8 cellular contexts compared by ENCODE assay signal in the genomic region with DNA sequence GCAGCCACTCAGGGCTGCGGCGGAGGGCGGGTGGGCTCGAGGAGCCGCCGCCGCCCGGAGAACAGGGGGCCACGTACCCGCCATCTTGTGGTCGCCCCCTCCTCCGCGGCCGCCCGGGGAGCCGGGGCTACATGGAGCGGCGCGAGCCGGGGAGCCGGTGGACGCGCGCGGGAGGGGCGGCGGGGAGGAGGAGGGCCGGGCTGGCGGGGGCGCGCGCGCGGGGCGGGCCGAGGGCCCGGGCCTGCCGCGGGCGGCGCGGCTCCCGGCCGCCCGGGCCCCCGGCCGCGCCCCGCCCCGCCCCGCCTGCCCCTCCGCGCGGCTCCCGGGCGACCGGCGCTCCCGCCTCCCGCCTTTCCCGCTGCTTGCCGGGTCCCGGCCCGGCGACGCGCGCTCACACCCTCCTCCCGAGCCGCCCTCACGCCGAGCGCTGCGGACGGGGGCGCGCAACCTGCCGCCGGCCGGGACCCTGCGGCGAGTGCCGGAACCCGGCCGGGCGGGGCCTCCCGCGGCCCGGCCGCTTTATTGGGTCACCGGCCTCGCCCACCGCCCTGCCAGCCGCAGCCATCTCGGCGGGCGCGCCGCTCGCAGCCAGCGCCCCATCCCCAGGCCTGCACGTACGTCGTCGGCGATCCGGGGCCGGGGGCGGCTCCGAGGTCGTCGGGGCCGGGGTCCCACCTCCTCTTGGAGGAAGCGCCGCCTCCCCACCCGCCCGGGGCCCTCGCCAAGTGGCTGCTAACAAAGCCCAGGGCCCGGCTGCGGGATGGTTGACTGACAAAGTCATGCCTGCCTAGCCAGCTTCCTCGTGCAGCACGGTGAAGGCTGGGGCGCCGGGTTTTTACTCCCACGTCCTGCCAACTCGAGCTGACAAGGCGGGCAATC.
DNase-seq lines count a peak whose midpoint lies in the region; ATAC-seq lines count a peak whose summit lies in the region.

A gene with protein sequence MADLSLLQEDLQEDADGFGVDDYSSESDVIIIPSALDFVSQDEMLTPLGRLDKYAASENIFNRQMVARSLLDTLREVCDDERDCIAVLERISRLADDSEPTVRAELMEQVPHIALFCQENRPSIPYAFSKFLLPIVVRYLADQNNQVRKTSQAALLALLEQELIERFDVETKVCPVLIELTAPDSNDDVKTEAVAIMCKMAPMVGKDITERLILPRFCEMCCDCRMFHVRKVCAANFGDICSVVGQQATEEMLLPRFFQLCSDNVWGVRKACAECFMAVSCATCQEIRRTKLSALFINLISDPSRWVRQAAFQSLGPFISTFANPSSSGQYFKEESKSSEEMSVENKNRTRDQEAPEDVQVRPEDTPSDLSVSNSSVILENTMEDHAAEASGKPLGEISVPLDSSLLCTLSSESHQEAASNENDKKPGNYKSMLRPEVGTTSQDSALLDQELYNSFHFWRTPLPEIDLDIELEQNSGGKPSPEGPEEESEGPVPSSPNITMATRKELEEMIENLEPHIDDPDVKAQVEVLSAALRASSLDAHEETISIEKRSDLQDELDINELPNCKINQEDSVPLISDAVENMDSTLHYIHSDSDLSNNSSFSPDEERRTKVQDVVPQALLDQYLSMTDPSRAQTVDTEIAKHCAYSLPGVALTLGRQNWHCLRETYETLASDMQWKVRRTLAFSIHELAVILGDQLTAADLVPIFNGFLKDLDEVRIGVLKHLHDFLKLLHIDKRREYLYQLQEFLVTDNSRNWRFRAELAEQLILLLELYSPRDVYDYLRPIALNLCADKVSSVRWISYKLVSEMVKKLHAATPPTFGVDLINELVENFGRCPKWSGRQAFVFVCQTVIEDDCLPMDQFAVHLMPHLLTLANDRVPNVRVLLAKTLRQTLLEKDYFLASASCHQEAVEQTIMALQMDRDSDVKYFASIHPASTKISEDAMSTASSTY (minus strand): TSS at position 159 of the 879 bp plus-strand sequence. CDS start 75 bp downstream, at position 84.

- peak within 1 kb of the TSS; percentile 93 for H3K27ac ChIP-seq in cingulate gyrus (ENCODE audit: low read depth, low read length)

- DNase-seq in NCI-H2081 (lab: John Stamatoyannopoulos, UW) = peak; percentile 68 to 72
- no peak for DNase-seq in NCI-H2081 treated with DMSO at 0.1 percent for 48 hours (lab: John Stamatoyannopoulos, UW)
- DNase-seq in NCI-H2227 treated with DMSO at 0.1 percent for 48 hours (lab: John Stamatoyannopoulos, UW) = peak; percentile 81
- DNase-seq in activated CD4-positive, alpha-beta T cell treated with anti-CD3 and anti-CD28 coated beads for 48 hours = peak; percentile 77
- DNase-seq in kidney tubule cell (ENCODE audit: low spot score) = peak; percentile 82
- peak; percentile 49 to 61 for DNase-seq in stimulated activated CD4-positive, alpha-beta T cell treated with anti-CD3 and anti-CD28 coated beads, Interleukin-15, amount 100 ng/mL, for 48 hours (ENCODE audit: low read depth in 2 of 2)

- ATAC-seq in HG02970 (IDR thresholded peaks at IDR 0.05; ENCODE audit: low FRiP score, unreplicated experiment) = peak; percentile 67
